Comparison of ENCODE assay signal across 1 cellular context in the genomic region with DNA sequence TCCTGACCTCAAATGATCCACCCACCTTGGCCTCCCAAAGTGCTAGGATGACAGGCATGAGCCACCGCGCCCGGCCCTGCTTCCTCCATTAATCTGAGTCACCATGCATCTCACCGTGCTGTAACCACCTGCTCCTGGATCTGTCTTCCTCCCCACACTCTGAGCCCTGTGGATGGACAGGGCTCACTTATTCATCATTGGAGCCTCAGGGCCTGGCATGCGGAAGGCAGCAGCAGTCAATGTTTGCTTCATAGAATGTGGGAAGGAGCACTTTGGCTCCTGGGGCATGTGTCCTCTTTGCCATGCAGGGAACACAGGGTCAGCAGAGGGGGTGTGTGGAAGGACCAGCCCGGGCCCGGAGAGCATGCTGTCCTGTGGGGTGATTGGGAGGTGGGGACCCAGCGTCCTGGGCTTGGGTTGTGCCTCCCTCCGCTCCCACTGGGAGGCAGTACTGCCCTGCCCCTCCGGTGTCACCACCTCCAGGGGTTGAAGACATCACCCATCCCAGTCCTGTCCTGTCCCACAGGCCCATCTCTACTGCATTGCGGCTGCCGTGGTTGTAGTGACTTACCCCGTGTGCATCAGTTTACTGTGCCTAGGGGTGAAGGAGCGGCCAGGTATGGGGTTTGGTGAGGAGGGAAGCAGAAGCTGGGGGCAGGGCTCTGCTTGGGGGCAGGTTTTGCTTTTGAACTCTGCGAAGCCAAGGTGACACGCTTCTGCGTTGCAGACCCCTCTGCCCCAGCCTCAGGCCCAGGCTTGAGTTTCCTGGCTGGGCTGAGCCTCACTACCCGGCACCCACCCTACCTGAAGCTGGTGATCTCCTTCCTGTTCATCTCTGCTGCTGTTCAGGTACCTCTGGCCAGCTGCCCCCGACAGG.
TF ChIP-seq lines count a peak whose summit lies in the region.

No MANE protein-coding gene starts in this region.

TF ChIP-seq in GM23338, 12 proteins besides CTCF, POLR2A, EP300 and RAD21:
- TF ChIP-seq, protein P1, sequence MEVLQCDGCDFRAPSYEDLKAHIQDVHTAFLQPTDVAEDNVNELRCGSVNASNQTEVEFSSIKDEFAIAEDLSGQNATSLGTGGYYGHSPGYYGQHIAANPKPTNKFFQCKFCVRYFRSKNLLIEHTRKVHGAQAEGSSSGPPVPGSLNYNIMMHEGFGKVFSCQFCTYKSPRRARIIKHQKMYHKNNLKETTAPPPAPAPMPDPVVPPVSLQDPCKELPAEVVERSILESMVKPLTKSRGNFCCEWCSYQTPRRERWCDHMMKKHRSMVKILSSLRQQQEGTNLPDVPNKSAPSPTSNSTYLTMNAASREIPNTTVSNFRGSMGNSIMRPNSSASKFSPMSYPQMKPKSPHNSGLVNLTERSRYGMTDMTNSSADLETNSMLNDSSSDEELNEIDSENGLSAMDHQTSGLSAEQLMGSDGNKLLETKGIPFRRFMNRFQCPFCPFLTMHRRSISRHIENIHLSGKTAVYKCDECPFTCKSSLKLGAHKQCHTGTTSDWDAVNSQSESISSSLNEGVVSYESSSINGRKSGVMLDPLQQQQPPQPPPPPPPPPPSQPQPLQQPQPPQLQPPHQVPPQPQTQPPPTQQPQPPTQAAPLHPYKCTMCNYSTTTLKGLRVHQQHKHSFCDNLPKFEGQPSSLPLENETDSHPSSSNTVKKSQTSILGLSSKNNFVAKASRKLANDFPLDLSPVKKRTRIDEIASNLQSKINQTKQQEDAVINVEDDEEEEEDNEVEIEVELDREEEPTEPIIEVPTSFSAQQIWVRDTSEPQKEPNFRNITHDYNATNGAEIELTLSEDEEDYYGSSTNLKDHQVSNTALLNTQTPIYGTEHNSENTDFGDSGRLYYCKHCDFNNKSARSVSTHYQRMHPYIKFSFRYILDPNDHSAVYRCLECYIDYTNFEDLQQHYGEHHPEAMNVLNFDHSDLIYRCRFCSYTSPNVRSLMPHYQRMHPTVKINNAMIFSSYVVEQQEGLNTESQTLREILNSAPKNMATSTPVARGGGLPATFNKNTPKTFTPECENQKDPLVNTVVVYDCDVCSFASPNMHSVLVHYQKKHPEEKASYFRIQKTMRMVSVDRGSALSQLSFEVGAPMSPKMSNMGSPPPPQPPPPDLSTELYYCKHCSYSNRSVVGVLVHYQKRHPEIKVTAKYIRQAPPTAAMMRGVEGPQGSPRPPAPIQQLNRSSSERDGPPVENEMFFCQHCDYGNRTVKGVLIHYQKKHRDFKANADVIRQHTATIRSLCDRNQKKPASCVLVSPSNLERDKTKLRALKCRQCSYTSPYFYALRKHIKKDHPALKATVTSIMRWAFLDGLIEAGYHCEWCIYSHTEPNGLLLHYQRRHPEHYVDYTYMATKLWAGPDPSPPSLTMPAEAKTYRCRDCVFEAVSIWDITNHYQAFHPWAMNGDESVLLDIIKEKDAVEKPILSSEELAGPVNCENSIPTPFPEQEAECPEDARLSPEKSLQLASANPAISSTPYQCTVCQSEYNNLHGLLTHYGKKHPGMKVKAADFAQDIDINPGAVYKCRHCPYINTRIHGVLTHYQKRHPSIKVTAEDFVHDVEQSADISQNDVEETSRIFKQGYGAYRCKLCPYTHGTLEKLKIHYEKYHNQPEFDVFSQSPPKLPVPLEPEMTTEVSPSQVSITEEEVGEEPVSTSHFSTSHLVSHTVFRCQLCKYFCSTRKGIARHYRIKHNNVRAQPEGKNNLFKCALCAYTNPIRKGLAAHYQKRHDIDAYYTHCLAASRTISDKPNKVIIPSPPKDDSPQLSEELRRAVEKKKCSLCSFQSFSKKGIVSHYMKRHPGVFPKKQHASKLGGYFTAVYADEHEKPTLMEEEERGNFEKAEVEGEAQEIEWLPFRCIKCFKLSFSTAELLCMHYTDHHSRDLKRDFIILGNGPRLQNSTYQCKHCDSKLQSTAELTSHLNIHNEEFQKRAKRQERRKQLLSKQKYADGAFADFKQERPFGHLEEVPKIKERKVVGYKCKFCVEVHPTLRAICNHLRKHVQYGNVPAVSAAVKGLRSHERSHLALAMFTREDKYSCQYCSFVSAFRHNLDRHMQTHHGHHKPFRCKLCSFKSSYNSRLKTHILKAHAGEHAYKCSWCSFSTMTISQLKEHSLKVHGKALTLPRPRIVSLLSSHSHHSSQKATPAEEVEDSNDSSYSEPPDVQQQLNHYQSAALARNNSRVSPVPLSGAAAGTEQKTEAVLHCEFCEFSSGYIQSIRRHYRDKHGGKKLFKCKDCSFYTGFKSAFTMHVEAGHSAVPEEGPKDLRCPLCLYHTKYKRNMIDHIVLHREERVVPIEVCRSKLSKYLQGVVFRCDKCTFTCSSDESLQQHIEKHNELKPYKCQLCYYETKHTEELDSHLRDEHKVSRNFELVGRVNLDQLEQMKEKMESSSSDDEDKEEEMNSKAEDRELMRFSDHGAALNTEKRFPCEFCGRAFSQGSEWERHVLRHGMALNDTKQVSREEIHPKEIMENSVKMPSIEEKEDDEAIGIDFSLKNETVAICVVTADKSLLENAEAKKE (CRISPR knock-in tag; IDR thresholded peaks at IDR 0.05), result peak; percentile 25; the same call in 1 of the 2 replicates
- TF ChIP-seq CREB1 (CRISPR knock-in tag; IDR thresholded peaks at IDR 0.05; ENCODE audit: low read depth), result no peak
